19 cellular contexts compared by ENCODE assay signal in genomic region chr11:73862971-73863370, GRCh38. TPM values are rescaled to one million over a fixed set of nuclear protein-coding genes. Genes with fewer than 3 reads are reported as not detected.
A peak's percentile ranks its signal among the peaks of the same experiment; 100 is the strongest.
DNase-seq lines count a peak whose midpoint lies in the region; TF ChIP-seq lines count a peak whose summit lies in the region.
"Had no signal": no experiment of that assay in that cellular context is flagged by ENCODE, and none has a peak within 500 bp of the region (broad histone marks: within the 10 kb centered on the region; RNA-seq: fewer than 3 reads in every experiment).

No MANE protein-coding gene starts in this region.

- no peaks in the 10 kb centered on the region for H3K9me3 ChIP-seq in Caco-2
- H3K9me3 ChIP-seq: MG63, SJCRH30 had no signal

- CTCF ChIA-PET in Caco-2 (lab: Charles Lee), result no interaction called here

- H3K4me1 ChIP-seq in Caco-2, result 0 out of 2 replicates have a peak, but pooled peaks cover 8% of the 10 kb centered on the region

- POLR2A ChIA-PET in Caco-2 (lab: Charles Lee), result no interaction called here

- intact Hi-C loops in Caco-2 (cut with micrococcal nuclease; ENCODE audit: unreplicated experiment), result no loop called here

- no peaks in the 10 kb centered on the region for H3K9me3 Mint-ChIP-seq in Caco-2 (ENCODE audit: unreplicated experiment)
- H3K9me3 Mint-ChIP-seq: CD4-positive, alpha-beta memory T cell had no signal

- H3K27ac Mint-ChIP-seq in Caco-2 (ENCODE audit: unreplicated experiment), result no peak overlapping the region

- DNase-seq in DMS79 (lab: John Stamatoyannopoulos, UW) (peak; percentile 94), DMS79 treated with DMSO at 0.1 percent for 48 hours (lab: John Stamatoyannopoulos, UW) (peak; percentile 100), NCI-H2227 (lab: John Stamatoyannopoulos, UW; ENCODE audit: unreplicated experiment) (peak; percentile 38), kidney glomerular epithelial cell (lab: John Stamatoyannopoulos, UW) (peak; percentile 15), DMS114 treated with DMSO at 0.1 percent for 48 hours (lab: John Stamatoyannopoulos, UW; ENCODE audit: unreplicated experiment) (no peak), Caco-2 (no peak), SHP77 (lab: John Stamatoyannopoulos, UW) (no peak)
- DNase-seq: C1 segment of cervical spinal cord; CD4-positive, alpha-beta memory T cell; HCEC 1CT; KBM-7; MG63; NCI-H1105 treated with DMSO at 0.1 percent for 48 hours; NCI-H146; NCI-H1930; NCI-H2171; NCI-H446 treated with DMSO at 0.1 percent for 48 hours; SJCRH30; T-helper 2 cell had no signal

- H3K4me3 ChIP-seq in Caco-2 (ENCODE audit: low read depth, low read length), result no peak overlapping the region
- H3K4me3 ChIP-seq: MG63, SJCRH30 had no signal

- no peak for TF ChIP-seq CTCF in Caco-2 (IDR thresholded peaks at IDR 0.05; ENCODE audit: insufficient read depth in 1 of 2, low read depth in 1 of 2, low read length in 1 of 2, severe bottlenecking in 1 of 2, unreplicated experiment in 1 of 2)

- H3K27me3 Mint-ChIP-seq in Caco-2 (ENCODE audit: insufficient read depth, unreplicated experiment), result no peaks in the 10 kb centered on the region
- H3K27me3 Mint-ChIP-seq: CD4-positive, alpha-beta memory T cell had no signal

- no peaks in the 10 kb centered on the region for H3K27me3 ChIP-seq in Caco-2 (replicated peaks; ENCODE audit: control insufficient read depth, insufficient read depth, low read length)
- H3K27me3 ChIP-seq: MG63, SJCRH30 had no signal

- peaks cover 33% of the 10 kb centered on the region for H3K36me3 Mint-ChIP-seq in Caco-2 (ENCODE audit: insufficient read depth, unreplicated experiment)

- no peaks in the 10 kb centered on the region for H3K4me1 Mint-ChIP-seq in Caco-2 (ENCODE audit: low read depth, unreplicated experiment)

- no TSS peak for BruUV-seq in Caco-2 (replicated peaks; lab: Mats Ljungman, UMichigan)

- no peak overlapping the region for H3K4me3 Mint-ChIP-seq in Caco-2 (ENCODE audit: unreplicated experiment)
- H3K4me3 Mint-ChIP-seq: CD4-positive, alpha-beta memory T cell had no signal

- 0 out of 2 replicates have a peak, but pooled peaks cover 1% of the 10 kb centered on the region for H3K36me3 ChIP-seq in Caco-2 (ENCODE audit: control insufficient read depth, insufficient read depth, low read length)

RNA-seq across cellular contexts. Expression of gene COA4, which starts 13.7 kb away (rescaled TPM):
- total RNA-seq in Caco-2 (2022), result 127 and 137 TPM in 2 replicates

RNA-seq across cellular contexts. Expression of gene PAAF1, which starts 13.8 kb away (rescaled TPM):
- 51.6 and 53.4 TPM in 2 replicates for total RNA-seq in Caco-2 (2022)

Comparison
In these comparisons a context has a peak if more than half of its experiments do, and no peak if none do; other contexts are left out.
1. DNase-seq: peak in DMS79 (single experiment), DMS79 treated with DMSO at 0.1 percent for 48 hours (single experiment), NCI-H2227 (single experiment) and kidney glomerular epithelial cell (single experiment); none in DMS114 treated with DMSO at 0.1 percent for 48 hours (single experiment), Caco-2 (0 of 2) and SHP77 (0 of 2).